1 cellular context compared by ENCODE assay signal in genomic region chr2:27356056-27356381, GRCh38.
TF ChIP-seq lines count a peak whose summit lies in the region.

No MANE protein-coding gene starts in this region.

TF ChIP-seq in K562, 482 proteins besides CTCF, POLR2A, EP300 and RAD21 (continued from another document):
- TF ChIP-seq RBM14 (IDR thresholded peaks at IDR 0.05; ENCODE audit: borderline replicate concordance, insufficient read depth, low read depth, low read length) (no peak), CREB1 (IDR thresholded peaks at IDR 0.05) (no peak), CREB1 (CRISPR knock-in tag; IDR thresholded peaks at IDR 0.05) (no peak), ZNF584 (CRISPR knock-in tag; IDR thresholded peaks at IDR 0.05; ENCODE audit: low read depth) (no peak), ZNF644 (tag; IDR thresholded peaks at IDR 0.05; ENCODE audit: low read depth) (no peak), IRF1 (CRISPR knock-in tag; IDR thresholded peaks at IDR 0.05; ENCODE audit: borderline replicate concordance) (no peak), ARID3A (IDR thresholded peaks at IDR 0.05; ENCODE audit: borderline replicate concordance, low read depth, low read length) (no peak), HCFC1 (IDR thresholded peaks at IDR 0.05; ENCODE audit: low read depth, low read length) (no peak), ZNF668 (CRISPR knock-in tag; IDR thresholded peaks at IDR 0.05) (no peak), ZNF740 (CRISPR knock-in tag; IDR thresholded peaks at IDR 0.05) (no peak), ZNF740 (tag; IDR thresholded peaks at IDR 0.05) (no peak), ZBED1 (IDR thresholded peaks at IDR 0.05) (no peak), SMAD4 (CRISPR knock-in tag; conservative IDR thresholded peaks at IDR 0.05) (no peak), CUX1 (CRISPR knock-in tag; IDR thresholded peaks at IDR 0.05) (no peak), SNIP1 (IDR thresholded peaks at IDR 0.05; ENCODE audit: low read depth) (no peak), PURB (CRISPR knock-in tag; IDR thresholded peaks at IDR 0.05; ENCODE audit: low read depth) (no peak), TCF3 (CRISPR knock-in tag; IDR thresholded peaks at IDR 0.05) (no peak), NKRF (IDR thresholded peaks at IDR 0.05; ENCODE audit: borderline replicate concordance) (peak; percentile 72; the same call in 1 of the 2 replicates), EWSR1 (IDR thresholded peaks at IDR 0.05; ENCODE audit: borderline replicate concordance, low read depth, partially characterized antibody) (no peak), ZFP91 (CRISPR knock-in tag; IDR thresholded peaks at IDR 0.05) (no peak), DACH1 (IDR thresholded peaks at IDR 0.05; ENCODE audit: partially characterized antibody) (no peak), ZNF280B (CRISPR knock-in tag; IDR thresholded peaks at IDR 0.05) (no peak)
